Comparison of ENCODE assay signal across 9 cellular contexts in genomic region chr1:230231739-230232075, GRCh38.
A peak's percentile ranks its signal among the peaks of the same experiment; 100 is the strongest.
DNase-seq lines count a peak whose midpoint lies in the region; ATAC-seq and TF ChIP-seq lines count a peak whose summit lies in the region.
"Had no signal": no experiment of that assay in that cellular context is flagged by ENCODE, and none has a peak within 500 bp of the region (broad histone marks: within the 10 kb centered on the region; RNA-seq: fewer than 3 reads in every experiment).

No MANE protein-coding gene starts in this region.

- intact Hi-C loops in Right ventricle myocardium superior (cut with DNase I), result no loop called here

- H3K4me2 ChIP-seq in OCI-LY1 (ENCODE audit: low read length), result no peak overlapping the region; the same call in 1 of the 2 replicates

- H3K4me3 Mint-ChIP-seq in progenitor cell of endocrine pancreas (ENCODE audit: low read depth), result no peak overlapping the region
- H3K4me3 Mint-ChIP-seq in activated naive CD4-positive, alpha-beta T cell treated with anti-CD3 and anti-CD28 coated beads, Interleukin-2, amount 10 ng/mL, durations not matched to agents 7 days and 5 days, result no peak overlapping the region
- H3K4me3 Mint-ChIP-seq: nephron had no signal

- H3K36me3 Mint-ChIP-seq in progenitor cell of endocrine pancreas (ENCODE audit: insufficient read depth), result no peaks in the 10 kb centered on the region
- H3K36me3 Mint-ChIP-seq in activated naive CD4-positive, alpha-beta T cell treated with anti-CD3 and anti-CD28 coated beads, Interleukin-2, amount 10 ng/mL, durations not matched to agents 7 days and 5 days, result no peaks in the 10 kb centered on the region

- H3K27ac Mint-ChIP-seq in progenitor cell of endocrine pancreas, result peak overlapping the region; percentile 5
- H3K27ac Mint-ChIP-seq in activated naive CD4-positive, alpha-beta T cell treated with anti-CD3 and anti-CD28 coated beads, Interleukin-2, amount 10 ng/mL, durations not matched to agents 7 days and 5 days, result no peak overlapping the region

- peaks cover 18% of the 10 kb centered on the region; the same call in 1 of the 2 replicates for H3K36me3 ChIP-seq in OCI-LY1 (ENCODE audit: insufficient read depth, low read length)

- ATAC-seq in Right ventricle myocardium superior (ENCODE audit: poor library complexity) (peak; percentile 88), HG02973 (IDR thresholded peaks at IDR 0.05; ENCODE audit: unreplicated experiment) (no peak)

- H3K4me1 Mint-ChIP-seq in progenitor cell of endocrine pancreas (ENCODE audit: low read depth), result peaks cover 9% of the 10 kb centered on the region
- H3K4me1 Mint-ChIP-seq in activated naive CD4-positive, alpha-beta T cell treated with anti-CD3 and anti-CD28 coated beads, Interleukin-2, amount 10 ng/mL, durations not matched to agents 7 days and 5 days, result peaks cover 9% of the 10 kb centered on the region

- no peaks in the 10 kb centered on the region for H3K9me3 Mint-ChIP-seq in progenitor cell of endocrine pancreas (ENCODE audit: low read depth)
- H3K9me3 Mint-ChIP-seq in activated naive CD4-positive, alpha-beta T cell treated with anti-CD3 and anti-CD28 coated beads, Interleukin-2, amount 10 ng/mL, durations not matched to agents 7 days and 5 days, result no peaks in the 10 kb centered on the region
- H3K9me3 Mint-ChIP-seq: nephron had no signal

- H2AFZ ChIP-seq in OCI-LY1 (ENCODE audit: low read length), result no peak overlapping the region

- no peaks in the 10 kb centered on the region for H3K27me3 Mint-ChIP-seq in progenitor cell of endocrine pancreas
- H3K27me3 Mint-ChIP-seq in activated naive CD4-positive, alpha-beta T cell treated with anti-CD3 and anti-CD28 coated beads, Interleukin-2, amount 10 ng/mL, durations not matched to agents 7 days and 5 days, result no peaks in the 10 kb centered on the region

- H3K27me3 ChIP-seq in OCI-LY1 (ENCODE audit: insufficient read depth, low read length), result no peaks in the 10 kb centered on the region

- no peaks in the 10 kb centered on the region; the same call in 1 of the 2 replicates for H3K79me2 ChIP-seq in OCI-LY1 (ENCODE audit: insufficient read depth, low read length)

- peaks cover 26% of the 10 kb centered on the region for H3K4me1 ChIP-seq in OCI-LY1 (ENCODE audit: insufficient read depth, low read length, severe bottlenecking)

- peak overlapping the region; percentile 43 for H3K27ac ChIP-seq in OCI-LY1 (ENCODE audit: low read depth, low read length, poor library complexity, severe bottlenecking)

- no peaks in the 10 kb centered on the region for H3F3A ChIP-seq in OCI-LY1 (ENCODE audit: insufficient read depth, low read length)

- no peaks in the 10 kb centered on the region for H3K9me2 ChIP-seq in OCI-LY1 (ENCODE audit: low read depth, low read length)

- TF ChIP-seq CTCF in OCI-LY1 (IDR thresholded peaks at IDR 0.05; ENCODE audit: low read length) (no peak), progenitor cell of endocrine pancreas (IDR thresholded peaks at IDR 0.05; ENCODE audit: unreplicated experiment) (no peak)

- CTCF ChIA-PET in activated naive CD4-positive, alpha-beta T cell treated with anti-CD3 and anti-CD28 coated beads, Interleukin-2, amount 10 ng/mL, durations not matched to agents 7 days and 5 days (lab: Charles Lee), result interaction anchor here (0.6 kb wide), 1 partner anchor 65 kb away, joined by 3 read pairs; no protein-coding TSS in a partner anchor

- H3K9me3 ChIP-seq in OCI-LY1 (ENCODE audit: low read length), result no peaks in the 10 kb centered on the region

- DNase-seq in DMS153 (lab: John Stamatoyannopoulos, UW) (peak; percentile 58), Right ventricle myocardium superior (peak; percentile 76), progenitor cell of endocrine pancreas (ENCODE audit: low spot score, unreplicated experiment) (no peak), AG08395 (ENCODE audit: low spot score) (no peak)
- DNase-seq in activated effector memory CD4-positive, alpha-beta T cell treated with anti-CD3 and anti-CD28 coated beads, Interleukin-2, amount 50 U/mL, for 16 hours, result no peak
- DNase-seq in activated naive CD4-positive, alpha-beta T cell treated with anti-CD3 and anti-CD28 coated beads, Interleukin-2, amount 10 ng/mL, durations not matched to agents 7 days and 5 days, result no peak

- H3K9ac ChIP-seq in OCI-LY1 (ENCODE audit: low read length), result no peak overlapping the region

- H3K4me3 ChIP-seq in OCI-LY1 (ENCODE audit: low read depth, low read length, poor library complexity, severe bottlenecking), result no peak overlapping the region

- no peaks in the 10 kb centered on the region for H4K20me1 ChIP-seq in OCI-LY1 (ENCODE audit: insufficient read depth, low read length)

Comparison
In these comparisons a context has a peak if more than half of its experiments do, and no peak if none do; other contexts are left out.
1. DNase-seq: peak in DMS153 (single experiment) and Right ventricle myocardium superior (single experiment); none in progenitor cell of endocrine pancreas (single experiment), activated effector memory CD4-positive, alpha-beta T cell treated with anti-CD3 and anti-CD28 coated beads, Interleukin-2, amount 50 U/mL, for 16 hours (single experiment), AG08395 (single experiment) and activated naive CD4-positive, alpha-beta T cell treated with anti-CD3 and anti-CD28 coated beads, Interleukin-2, amount 10 ng/mL, durations not matched to agents 7 days and 5 days (single experiment).